In the genomic region with DNA sequence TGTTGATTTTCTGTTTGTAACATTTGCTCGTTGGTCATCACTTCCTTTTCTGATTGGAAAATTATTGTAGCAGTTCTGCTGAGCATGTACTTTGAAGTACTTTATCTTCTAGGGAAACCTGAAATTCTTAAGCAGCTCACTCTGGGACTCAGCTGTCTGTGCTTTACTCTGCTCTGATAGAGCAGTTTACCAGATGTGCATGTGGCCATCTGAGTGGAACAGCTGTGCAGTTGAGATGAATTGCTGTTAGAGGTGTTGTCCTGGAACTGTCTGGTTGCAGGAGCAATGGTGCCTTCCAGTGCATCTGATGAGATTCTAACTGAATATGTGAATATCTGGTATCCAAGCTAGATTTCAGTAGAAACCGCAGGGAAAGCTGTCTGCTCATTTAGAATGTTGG, we compare ENCODE assay signal across 28 cellular contexts.
"Had no signal": no experiment of that assay in that cellular context is flagged by ENCODE, and none has a peak within 500 bp of the region (broad histone marks: within the 10 kb centered on the region; RNA-seq: fewer than 3 reads in every experiment).

No MANE protein-coding gene starts in this region.

- H3K27me3 Mint-ChIP-seq: activated B cell treated with CpG ODN at 0.5 μM for 24 hours; activated CD4-positive, alpha-beta T cell treated with anti-CD3 and anti-CD28 coated beads for 36 hours; activated CD8-positive, alpha-beta T cell treated with anti-CD3 and anti-CD28 coated beads for 36 hours; dendritic cell treated with granulocyte-macrophage colony-stimulating factor and Interleukin-4, amounts not matched to agents 40 ng/mL and 50 ng/mL, for 4 days; stimulated activated memory B cell treated with anti-CD40 and anti-IgM and Interleukin-4, amounts not matched to agents 10 μg/mL and 1 μg/mL and 100 μg/mL, for 72 hours had no signal

- ATAC-seq: activated CD8-positive, alpha-beta T cell treated with anti-CD3 and anti-CD28 coated beads for 36 hours; right cardiac atrium; SK-N-SH treated with all-trans-retinoic acid at 6 μM for 48 hours; stimulated activated memory B cell treated with anti-CD40 and anti-IgM and Interleukin-4, amounts not matched to agents 10 μg/mL and 1 μg/mL and 100 μg/mL, for 72 hours had no signal

- H3K4me3 Mint-ChIP-seq: activated B cell treated with CpG ODN at 0.5 μM for 24 hours; activated CD4-positive, alpha-beta T cell treated with anti-CD3 and anti-CD28 coated beads for 36 hours; activated CD8-positive, alpha-beta T cell treated with anti-CD3 and anti-CD28 coated beads for 36 hours; brain; dendritic cell treated with granulocyte-macrophage colony-stimulating factor and Interleukin-4, amounts not matched to agents 40 ng/mL and 50 ng/mL, for 4 days; immature natural killer cell; nephron progenitor cell; stimulated activated memory B cell treated with anti-CD40 and anti-IgM and Interleukin-4, amounts not matched to agents 10 μg/mL and 1 μg/mL and 100 μg/mL, for 72 hours; T-helper 2 cell treated with Interferon-gamma antibody and Interleukin-4, amounts not matched to agents 5 μg/mL and 100 μg/mL, for 36 hours had no signal

- H3K9me3 ChIP-seq: left ventricle myocardium inferior, stomach, suprapubic skin, tibial nerve had no signal

- H3K27ac ChIP-seq: hepatocyte, left ventricle myocardium inferior, parathyroid adenoma, stomach, suprapubic skin, tibial nerve had no signal

- H3K9me3 Mint-ChIP-seq: activated B cell treated with CpG ODN at 0.5 μM for 24 hours; activated CD8-positive, alpha-beta T cell treated with anti-CD3 and anti-CD28 coated beads for 36 hours; activated naive CD4-positive, alpha-beta T cell treated with anti-CD3 and anti-CD28 coated beads, Interleukin-2, amount 50 U/mL, for 72 hours; brain; dendritic cell treated with granulocyte-macrophage colony-stimulating factor and Interleukin-4, amounts not matched to agents 40 ng/mL and 50 ng/mL, for 4 days; immature natural killer cell; nephron progenitor cell; stimulated activated memory B cell treated with anti-CD40 and anti-IgM and Interleukin-4, amounts not matched to agents 10 μg/mL and 1 μg/mL and 100 μg/mL, for 72 hours; T-helper 2 cell treated with Interferon-gamma antibody and Interleukin-4, amounts not matched to agents 5 μg/mL and 100 μg/mL, for 36 hours had no signal

- H3K27ac Mint-ChIP-seq: activated B cell treated with CpG ODN at 0.5 μM for 24 hours; T-helper 2 cell treated with Interferon-gamma antibody and Interleukin-4, amounts not matched to agents 5 μg/mL and 100 μg/mL, for 36 hours had no signal

- H3K27me3 ChIP-seq: hepatocyte, stomach, suprapubic skin, tibial nerve had no signal

- H3K4me1 Mint-ChIP-seq: nephron progenitor cell had no signal

- DNase-seq: activated B cell treated with CpG ODN at 0.5 μM for 24 hours; activated CD4-positive, alpha-beta T cell treated with anti-CD3 and anti-CD28 coated beads for 36 hours; activated CD8-positive, alpha-beta T cell treated with anti-CD3 and anti-CD28 coated beads for 36 hours; activated gamma-delta T cell; activated T-cell treated with anti-CD3 and anti-CD28 coated beads, Interleukin-2, amount 50 U/mL, for 48 hours; aorta; caudate nucleus; effector CD8-positive, alpha-beta T cell; foreskin melanocyte; immature natural killer cell; left ventricle myocardium inferior; mammary epithelial cell; midbrain; nephron progenitor cell; nucleus accumbens; right cardiac atrium; stimulated activated CD4-positive, alpha-beta T cell treated with anti-CD3 and anti-CD28 coated beads, Interleukin-12 subunit alpha, Interleukin-12 subunit beta, amount 100 ng/mL, for 4 hours; stomach had no signal
